Comparison of ENCODE assay signal across 8 cellular contexts in the genomic region with DNA sequence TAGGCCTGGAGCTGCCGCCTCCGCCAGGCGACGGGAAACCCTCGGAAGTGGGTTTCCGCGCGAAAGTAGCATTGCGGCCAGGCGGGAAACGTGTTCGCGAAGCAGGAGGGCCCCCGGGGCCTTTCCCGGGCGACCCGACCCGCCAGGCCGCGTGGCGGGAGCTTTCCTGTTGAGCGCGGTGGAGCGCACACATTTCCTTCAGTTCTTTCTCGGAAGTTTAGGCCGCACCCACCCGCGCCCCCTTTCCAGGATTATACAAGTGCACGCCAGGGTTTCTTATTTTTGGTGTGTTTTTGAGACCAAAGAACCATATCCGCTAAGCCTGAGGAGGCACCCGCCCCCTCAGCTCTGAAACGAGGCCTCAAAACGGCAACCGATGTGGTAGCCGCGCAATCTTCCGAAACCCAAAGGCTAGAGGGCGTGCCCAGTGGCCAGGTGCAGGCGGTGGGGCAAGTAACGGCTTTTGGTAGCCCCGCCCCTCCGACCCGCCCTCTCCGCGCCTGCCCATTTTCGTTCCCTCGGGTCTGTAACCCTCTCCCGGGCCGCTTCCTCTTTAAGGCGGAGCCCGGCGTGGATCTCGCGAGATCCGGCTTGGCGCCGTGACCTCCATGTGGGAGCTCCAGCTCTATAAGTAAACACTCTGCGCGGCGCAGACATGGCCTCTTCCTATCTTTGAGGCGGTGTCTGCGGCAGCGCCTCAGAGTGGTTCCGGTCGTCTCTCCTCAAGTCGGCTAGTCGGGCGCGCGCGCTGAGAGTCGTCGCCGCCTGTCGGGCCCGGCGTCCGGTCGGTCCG. TPM values are rescaled to one million over a fixed set of nuclear protein-coding genes. Genes with fewer than 3 reads are reported as not detected.
DNase-seq lines count a peak whose midpoint lies in the region; ATAC-seq and TF ChIP-seq lines count a peak whose summit lies in the region.

A gene with protein sequence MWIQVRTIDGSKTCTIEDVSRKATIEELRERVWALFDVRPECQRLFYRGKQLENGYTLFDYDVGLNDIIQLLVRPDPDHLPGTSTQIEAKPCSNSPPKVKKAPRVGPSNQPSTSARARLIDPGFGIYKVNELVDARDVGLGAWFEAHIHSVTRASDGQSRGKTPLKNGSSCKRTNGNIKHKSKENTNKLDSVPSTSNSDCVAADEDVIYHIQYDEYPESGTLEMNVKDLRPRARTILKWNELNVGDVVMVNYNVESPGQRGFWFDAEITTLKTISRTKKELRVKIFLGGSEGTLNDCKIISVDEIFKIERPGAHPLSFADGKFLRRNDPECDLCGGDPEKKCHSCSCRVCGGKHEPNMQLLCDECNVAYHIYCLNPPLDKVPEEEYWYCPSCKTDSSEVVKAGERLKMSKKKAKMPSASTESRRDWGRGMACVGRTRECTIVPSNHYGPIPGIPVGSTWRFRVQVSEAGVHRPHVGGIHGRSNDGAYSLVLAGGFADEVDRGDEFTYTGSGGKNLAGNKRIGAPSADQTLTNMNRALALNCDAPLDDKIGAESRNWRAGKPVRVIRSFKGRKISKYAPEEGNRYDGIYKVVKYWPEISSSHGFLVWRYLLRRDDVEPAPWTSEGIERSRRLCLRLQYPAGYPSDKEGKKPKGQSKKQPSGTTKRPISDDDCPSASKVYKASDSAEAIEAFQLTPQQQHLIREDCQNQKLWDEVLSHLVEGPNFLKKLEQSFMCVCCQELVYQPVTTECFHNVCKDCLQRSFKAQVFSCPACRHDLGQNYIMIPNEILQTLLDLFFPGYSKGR (plus strand): TSS at position 628 of the 793 bp plus-strand sequence. CDS start 292 bp downstream, outside the sequence.

- peaks cover 19% of the 10 kb centered on the region for H3K27me3 Mint-ChIP-seq in activated CD4-positive, alpha-beta T cell treated with anti-CD3 and anti-CD28 coated beads, Interleukin-2, amount 10 ng/mL, durations not matched to agents 7 days and 5 days

- CTCF ChIA-PET in BJ (lab: Yijun Ruan, JAX) = interaction anchor here (0.8 to 1.7 kb wide), 3 partner anchors 58 to 156 kb away, joined by 3 to 5 read pairs (median 3); no protein-coding TSS in a partner anchor
- CTCF ChIA-PET in activated CD4-positive, alpha-beta T cell treated with anti-CD3 and anti-CD28 coated beads, Interleukin-2, amount 10 ng/mL, durations not matched to agents 7 days and 5 days (lab: Charles Lee) = interaction anchor here (0.5 to 3.3 kb wide), 8 partner anchors 10 to 1444 kb away, joined by 3 to 14 read pairs (median 3); a partner anchor contains a TSS

- H3K4me3 Mint-ChIP-seq in activated CD4-positive, alpha-beta T cell treated with anti-CD3 and anti-CD28 coated beads, Interleukin-2, amount 10 ng/mL, durations not matched to agents 7 days and 5 days = peak within 1 kb of the TSS; percentile 83

- peak within 1 kb of the TSS; percentile 98 for H3K27ac Mint-ChIP-seq in activated CD4-positive, alpha-beta T cell treated with anti-CD3 and anti-CD28 coated beads, Interleukin-2, amount 10 ng/mL, durations not matched to agents 7 days and 5 days

- H3K36me3 ChIP-seq in BJ (ENCODE audit: control insufficient read depth, insufficient read depth, low read length) = no peaks in the 10 kb centered on the region

- TF ChIP-seq CTCF in BJ (IDR thresholded peaks at IDR 0.05; ENCODE audit: insufficient read depth, low read depth, low read length) = no peak

- peaks cover 2% of the 10 kb centered on the region; the same call in 1 of the 2 replicates for H3K27me3 ChIP-seq in BJ (ENCODE audit: control insufficient read depth, insufficient read depth, low read length)

- DNase-seq in BJ (ENCODE audit: low read depth) (peak; percentile 87), NCI-H526 treated with DMSO at 0.1 percent for 48 hours (lab: John Stamatoyannopoulos, UW) (peak; percentile 91), cortex of kidney (lab: John Stamatoyannopoulos, UW) (peak; percentile 73), left lobe of liver (ENCODE audit: low spot score) (peak; percentile 99)
- DNase-seq in activated CD4-positive, alpha-beta T cell treated with anti-CD3 and anti-CD28 coated beads, Interleukin-2, amount 10 ng/mL, durations not matched to agents 7 days and 5 days = peak; percentile 100
- peak; percentile 99 for DNase-seq in stimulated activated CD4-positive, alpha-beta T cell treated with anti-CD3 and anti-CD28 coated beads, Interleukin-2, amount 100 ng/mL, for 4 hours (ENCODE audit: low read depth)

- POLR2A ChIA-PET in BJ (lab: Charles Lee) = interaction anchor here (1.4 kb wide), 1 partner anchor 13 kb away, joined by 9 read pairs; no protein-coding TSS in a partner anchor
- POLR2A ChIA-PET in activated CD4-positive, alpha-beta T cell treated with anti-CD3 and anti-CD28 coated beads, Interleukin-2, amount 10 ng/mL, durations not matched to agents 7 days and 5 days (lab: Charles Lee) = interaction anchor here (0.5 to 1.3 kb wide), 3 partner anchors 154 to 338 kb away, joined by 3 read pairs; no protein-coding TSS in a partner anchor

- ATAC-seq in GM19324 (IDR thresholded peaks at IDR 0.05; ENCODE audit: low FRiP score, unreplicated experiment) (peak; percentile 86), HG03469 (IDR thresholded peaks at IDR 0.05; ENCODE audit: unreplicated experiment) (peak; percentile 78), left lobe of liver (peak; percentile 92)

- H3K36me3 Mint-ChIP-seq in activated CD4-positive, alpha-beta T cell treated with anti-CD3 and anti-CD28 coated beads, Interleukin-2, amount 10 ng/mL, durations not matched to agents 7 days and 5 days (ENCODE audit: low read depth) = peaks cover 33% of the 10 kb centered on the region

- H3K4me1 Mint-ChIP-seq in activated CD4-positive, alpha-beta T cell treated with anti-CD3 and anti-CD28 coated beads, Interleukin-2, amount 10 ng/mL, durations not matched to agents 7 days and 5 days = peaks cover 38% of the 10 kb centered on the region

- H3K4me3 ChIP-seq in BJ (ENCODE audit: low read depth, low read length) = peak within 1 kb of the TSS; percentile 75

- peaks cover 2% of the 10 kb centered on the region for H3K9me3 Mint-ChIP-seq in activated CD4-positive, alpha-beta T cell treated with anti-CD3 and anti-CD28 coated beads, Interleukin-2, amount 10 ng/mL, durations not matched to agents 7 days and 5 days

RNA-seq across cellular contexts. Expression of the gene that starts here (rescaled TPM):
- polyA plus RNA-seq in BJ (2011; rRNA removed) = 31.1 and 49.8 TPM in 2 replicates
- 39.9 and 45.7 TPM in 2 replicates for polyA minus RNA-seq in BJ (2011; rRNA and poly(A)+ RNA removed)
- total RNA-seq in activated CD4-positive, alpha-beta T cell treated with anti-CD3 and anti-CD28 coated beads, Interleukin-2, amount 10 ng/mL, durations not matched to agents 7 days and 5 days = 10 to 100 TPM; 69.8 to 75.8 TPM
- 12.6 TPM for total RNA-seq in left lobe of liver

Comparison
In these comparisons a context has a peak if more than half of its experiments do, and no peak if none do; other contexts are left out.
1. Peak in every context shown above with its lines: DNase-seq, ATAC-seq and H3K4me3 ChIP-seq.